11 cellular contexts compared by ENCODE assay signal in the genomic region with DNA sequence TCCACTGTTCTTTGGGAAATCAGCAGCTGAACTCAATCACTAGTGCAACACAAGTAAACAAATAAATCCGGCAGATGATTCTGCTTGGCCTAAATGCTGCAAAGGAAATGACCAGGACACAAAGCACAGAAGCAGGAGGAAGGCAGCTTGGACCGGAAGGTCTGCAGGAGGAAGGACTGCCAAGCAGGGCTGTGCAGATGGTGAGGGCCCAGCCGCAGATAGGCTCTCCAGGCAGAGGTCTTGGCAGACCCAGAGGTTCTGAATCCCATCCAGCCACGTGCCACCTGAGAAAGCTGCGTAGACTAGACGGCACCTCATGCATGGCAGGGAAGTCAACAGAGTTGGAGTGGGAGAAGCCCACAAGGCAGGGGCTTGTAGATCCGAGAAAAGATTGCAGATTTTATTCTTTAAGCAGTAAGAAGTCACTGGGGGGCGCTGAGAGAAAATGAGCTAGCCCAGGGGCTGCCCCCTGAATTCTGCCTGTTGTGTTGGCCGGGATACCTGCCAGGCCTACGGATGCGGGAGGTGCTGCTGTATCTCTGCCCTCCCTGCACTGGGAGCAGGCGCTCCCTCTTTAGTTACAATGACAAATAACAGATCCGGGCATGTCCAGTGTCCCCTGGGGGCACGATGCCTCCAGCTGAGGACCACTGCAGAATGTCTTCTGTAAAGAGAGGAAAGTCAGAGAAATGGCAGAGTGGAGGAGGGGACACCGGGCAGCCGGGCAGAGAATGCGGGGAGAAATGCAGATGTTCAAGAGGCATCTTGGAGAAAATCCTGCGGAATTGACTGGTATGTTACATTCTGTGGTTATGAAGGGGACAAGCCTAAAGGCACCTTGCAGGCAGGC.
A peak's percentile ranks its signal among the peaks of the same experiment; 100 is the strongest.
DNase-seq lines count a peak whose midpoint lies in the region; ATAC-seq and TF ChIP-seq lines count a peak whose summit lies in the region.
"Had no signal": no experiment of that assay in that cellular context is flagged by ENCODE, and none has a peak within 500 bp of the region (broad histone marks: within the 10 kb centered on the region; RNA-seq: fewer than 3 reads in every experiment).

No MANE protein-coding gene starts in this region.

- no peak for ATAC-seq in HG02970 (IDR thresholded peaks at IDR 0.05; ENCODE audit: low FRiP score, unreplicated experiment)

- intact Hi-C loops in left ventricle myocardium inferior (cut with micrococcal nuclease) = loop anchor here (10.0 kb wide), 1 partner anchor 64 kb away; no protein-coding TSS in a partner anchor
- intact Hi-C loops in ovary (cut with DNase I) = loop anchor here in 3 of 4 donors (5.0 kb wide), 2 partner anchors 66 to 151 kb away; partner anchors contain the start of gene PXDN (in 2 of the 3)

- H3K4me1 ChIP-seq in HUES6 (ENCODE audit: control insufficient read depth, insufficient read depth, low read length) = peaks cover 33% of the 10 kb centered on the region
- H3K4me1 ChIP-seq in left ventricle myocardium inferior = peaks cover 52% of the 10 kb centered on the region
- H3K4me1 ChIP-seq in ovary (ENCODE audit: insufficient read depth) = peaks cover 9% of the 10 kb centered on the region

- H3K27me3 ChIP-seq in HUES6 (ENCODE audit: control insufficient read depth, insufficient read depth, low read length) (no peaks in the 10 kb centered on the region), left ventricle myocardium inferior (ENCODE audit: low read depth) (peaks cover 44% of the 10 kb centered on the region), ovary (no peaks in the 10 kb centered on the region)

- no peak for TF ChIP-seq EP300 in ovary (IDR thresholded peaks at IDR 0.05)

- peaks cover 5% of the 10 kb centered on the region; the same call in 1 of the 2 replicates for H3K9me3 ChIP-seq in HUES6 (ENCODE audit: control insufficient read depth, insufficient read depth, low read depth, low read length)
- H3K9me3 ChIP-seq in left ventricle myocardium inferior (replicated peaks) = peaks cover 4% of the 10 kb centered on the region
- no peaks in the 10 kb centered on the region for H3K9me3 ChIP-seq in ovary
- H3K9me3 ChIP-seq: stomach had no signal

- TF ChIP-seq CTCF in left ventricle myocardium inferior (IDR thresholded peaks at IDR 0.05; ENCODE audit: borderline replicate concordance) = no peak
- no peak for TF ChIP-seq CTCF in ovary (IDR thresholded peaks at IDR 0.05)

- TF ChIP-seq POLR2A in ovary (IDR thresholded peaks at IDR 0.05) = no peak

- peak overlapping the region; percentile 43 for H3K9ac ChIP-seq in HUES6 (ENCODE audit: low read length)

- H3K27ac ChIP-seq in HUES6 (ENCODE audit: low read depth, low read length) = no peak overlapping the region
- peak overlapping the region; percentile 81 for H3K27ac ChIP-seq in left ventricle myocardium inferior (replicated peaks)
- H3K27ac ChIP-seq in ovary = peak overlapping the region in 1 of 2 donors; percentile 20

- 66 to 68% (median 67%) methylated on average over 18 of the region's 18 CpGs for WGBS in ovary, 3 donors

- H3K4me3 ChIP-seq in HUES6 (ENCODE audit: low read depth, low read length) (no peak overlapping the region), left ventricle myocardium inferior (peak overlapping the region; percentile 51), ovary (no peak overlapping the region)

- no peaks in the 10 kb centered on the region for H3K36me3 ChIP-seq in HUES6 (ENCODE audit: control insufficient read depth, insufficient read depth, low read length)
- no peaks in the 10 kb centered on the region for H3K36me3 ChIP-seq in left ventricle myocardium inferior
- H3K36me3 ChIP-seq in ovary = no peaks in the 10 kb centered on the region
- H3K36me3 ChIP-seq: stomach had no signal

- DNase-seq in SK-N-DZ (ENCODE audit: low spot score) (peak; percentile 69), left ventricle myocardium inferior (no peak), ovary (peak in 4 of 5 donors; percentile 46 to 75 (median 66)), mucosa of gallbladder (ENCODE audit: low spot score) (no peak), SW 1271 (lab: John Stamatoyannopoulos, UW) (no peak), HK-2 (ENCODE audit: unreplicated experiment) (no peak)
- DNase-seq: NCI-H1105; stimulated activated CD4-positive, alpha-beta T cell treated with anti-CD3 and anti-CD28 coated beads, Interleukin-4, amount 100 ng/mL, for 4 hours; stomach had no signal

Comparison
In these comparisons a context has a peak if more than half of its experiments do, and no peak if none do; other contexts are left out.
1. DNase-seq: peak in SK-N-DZ (single experiment) and ovary (4 of 5); none in left ventricle myocardium inferior (single experiment), mucosa of gallbladder (single experiment), SW 1271 (0 of 2) and HK-2 (single experiment).